ENCODE assay signal across 19 cellular contexts in the genomic region with DNA sequence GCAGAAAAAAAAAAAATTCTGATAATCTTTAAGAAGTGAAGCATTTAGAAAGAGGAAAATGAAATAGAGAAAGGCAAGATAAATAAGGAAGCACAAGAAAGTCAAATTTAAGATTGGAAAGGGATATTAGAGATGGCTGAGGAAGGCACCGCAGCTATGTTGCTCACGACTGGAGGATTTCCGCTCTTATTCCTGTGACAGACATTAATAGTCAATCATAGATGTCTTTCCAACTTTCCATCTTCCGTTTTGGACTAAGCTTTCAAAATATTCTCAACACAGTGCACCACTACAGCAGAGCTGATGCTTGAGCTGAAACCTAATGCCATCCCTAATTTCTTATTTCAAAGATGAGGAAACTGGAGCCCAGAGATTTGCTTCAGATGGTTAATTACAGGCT.
DNase-seq lines count a peak whose midpoint lies in the region; ATAC-seq, FAIRE-seq and TF ChIP-seq lines count a peak whose summit lies in the region.
"Had no signal": no experiment of that assay in that cellular context is flagged by ENCODE, and none has a peak within 500 bp of the region (broad histone marks: within the 10 kb centered on the region; RNA-seq: fewer than 3 reads in every experiment).

No MANE protein-coding gene starts in this region.

- H3K23ac ChIP-seq in H1 (ENCODE audit: insufficient read length), result no peak overlapping the region

- no peaks in the 10 kb centered on the region for H3K36me3 ChIP-seq in SJCRH30
- no peaks in the 10 kb centered on the region for H3K36me3 ChIP-seq in H1 (ENCODE audit: control insufficient read depth in 2 of 4, insufficient read depth in 4 of 4, low read length in 3 of 4)
- H3K36me3 ChIP-seq in naive thymus-derived CD4-positive, alpha-beta T cell (ENCODE audit: control insufficient read depth in 2 of 3, insufficient read depth in 3 of 3, low read length in 3 of 3), result no peaks in the 10 kb centered on the region

- no peaks in the 10 kb centered on the region for H3K36me3 Mint-ChIP-seq in nephron progenitor cell (ENCODE audit: low read depth)
- no peaks in the 10 kb centered on the region for H3K36me3 Mint-ChIP-seq in naive thymus-derived CD4-positive, alpha-beta T cell
- H3K36me3 Mint-ChIP-seq: CD4-positive, alpha-beta memory T cell had no signal

- H3K27ac Mint-ChIP-seq in nephron progenitor cell, result no peak overlapping the region
- H3K27ac Mint-ChIP-seq in naive thymus-derived CD4-positive, alpha-beta T cell, result no peak overlapping the region
- H3K27ac Mint-ChIP-seq: CD4-positive, alpha-beta memory T cell had no signal

- POLR2A ChIA-PET in H1 (lab: Charles Lee; ENCODE audit: partially characterized antibody), result no interaction called here
- POLR2A ChIA-PET in naive thymus-derived CD4-positive, alpha-beta T cell (lab: Charles Lee), result no interaction called here

- H3K4me2 ChIP-seq in H1 (ENCODE audit: insufficient read depth in 1 of 2, low read depth in 2 of 2, low read length in 2 of 2), result no peak overlapping the region

- H3K4me3 Mint-ChIP-seq in nephron progenitor cell, result no peak overlapping the region
- H3K4me3 Mint-ChIP-seq in naive thymus-derived CD4-positive, alpha-beta T cell, result no peak overlapping the region
- H3K4me3 Mint-ChIP-seq: CD4-positive, alpha-beta memory T cell had no signal

- H4K5ac ChIP-seq in H1 (ENCODE audit: insufficient read length, low read depth, low read length), result no peak overlapping the region

- TF ChIP-seq EP300 in H1 (IDR thresholded peaks at IDR 0.05; ENCODE audit: borderline replicate concordance in 1 of 2, low read depth in 2 of 2, low read length in 2 of 2), result no peak

- no peak overlapping the region for H3K18ac ChIP-seq in H1 (ENCODE audit: extremely low read depth, low read length)

- TF ChIP-seq CTCF in H1 (IDR thresholded peaks at IDR 0.05; ENCODE audit: control extremely low read depth in 1 of 3, insufficient read depth in 1 of 3, low read depth in 1 of 3, low read length in 3 of 3) (no peak), nephron progenitor cell (IDR thresholded peaks at IDR 0.05) (no peak)

- H3K4me1 ChIP-seq in SJCRH30 (no peaks in the 10 kb centered on the region), H1 (replicated peaks in 1 of 4; ENCODE audit: control insufficient read depth in 3 of 4, insufficient read depth in 4 of 4, low read length in 3 of 4) (peaks cover 0 to 4% (median 2%) of the 10 kb centered on the region in 4 experiments; a peak in 4 of 7 replicates)
- H3K4me1 ChIP-seq in naive thymus-derived CD4-positive, alpha-beta T cell (ENCODE audit: control insufficient read depth in 2 of 2, insufficient read depth in 2 of 2, low read length in 2 of 2), result no peaks in the 10 kb centered on the region

- H3K79me1 ChIP-seq in H1 (ENCODE audit: low read depth, low read length), result no peaks in the 10 kb centered on the region

- no peak overlapping the region for H3K27ac ChIP-seq in SJCRH30
- no peak overlapping the region for H3K27ac ChIP-seq in H1 (ENCODE audit: low read depth, low read length)
- no peak overlapping the region for H3K27ac ChIP-seq in naive thymus-derived CD4-positive, alpha-beta T cell (ENCODE audit: low read depth, low read length)

- WGBS in H1 (ENCODE audit: extremely low coverage in 1 of 2, insufficient coverage in 1 of 2, insufficient read length in 1 of 2, insufficient replicate concordance in 2 of 2, low coverage in 1 of 2, low lambda C conversion rate in 2 of 2, missing lambda C conversion rate in 1 of 2), 2 experiments, result 73% methylated on average over 4 of the region's 4 CpGs; no CpG with 5 or more reads in 1 of the 2 experiments

- H3K9me3 ChIP-seq in SJCRH30 (replicated peaks) (no peaks in the 10 kb centered on the region), H1 (ENCODE audit: insufficient read depth in 2 of 2, low read depth in 1 of 2, low read length in 1 of 2) (no peaks in the 10 kb centered on the region)
- H3K9me3 ChIP-seq in naive thymus-derived CD4-positive, alpha-beta T cell (ENCODE audit: control insufficient read depth in 2 of 3, low read length in 3 of 3), result no peaks in the 10 kb centered on the region

- H3K56ac ChIP-seq in H1 (replicated peaks; ENCODE audit: insufficient read length, low read depth, low read length), result no peak overlapping the region

- H2AK5ac ChIP-seq in H1 (ENCODE audit: low read depth, low read length), result no peak overlapping the region

- no peak overlapping the region for H2BK5ac ChIP-seq in H1 (ENCODE audit: low read depth, low read length)

- H3K27me3 Mint-ChIP-seq in nephron progenitor cell (ENCODE audit: low read depth, poor library complexity), result peaks cover 5% of the 10 kb centered on the region
- H3K27me3 Mint-ChIP-seq in naive thymus-derived CD4-positive, alpha-beta T cell, result peaks cover 0 to 16% (median 9%) of the 10 kb centered on the region in 5 donors

- no peak overlapping the region for H4K8ac ChIP-seq in H1 (ENCODE audit: extremely low read depth, insufficient read depth, low read length)

- H2BK20ac ChIP-seq in H1 (ENCODE audit: low read length), result no peak overlapping the region

- intact Hi-C loops in naive thymus-derived CD4-positive, alpha-beta T cell (cut with micrococcal nuclease), result no loop called here

- H3K4me3 ChIP-seq in SJCRH30 (peak overlapping the region; percentile 48), H1 (ENCODE audit: extremely low read depth in 1 of 4, insufficient read depth in 2 of 4, low read depth in 3 of 4, low read length in 4 of 4) (no peak overlapping the region)
- H3K4me3 ChIP-seq in naive thymus-derived CD4-positive, alpha-beta T cell (ENCODE audit: low read length), result no peak overlapping the region

- no peaks in the 10 kb centered on the region for H3K23me2 ChIP-seq in H1 (ENCODE audit: low read depth, low read length)

- ATAC-seq in naive thymus-derived CD4-positive, alpha-beta T cell, result no peak

- TF ChIP-seq RAD21 in H1 (IDR thresholded peaks at IDR 0.05 in 1 of 2, conservative IDR thresholded peaks at IDR 0.05 in 1 of 2; ENCODE audit: low read depth in 2 of 2, low read length in 2 of 2), result no peak

- no peak overlapping the region for H2BK12ac ChIP-seq in H1 (ENCODE audit: low read depth, low read length)

- H3K4ac ChIP-seq in H1 (replicated peaks; ENCODE audit: insufficient read length, low read depth, low read length), result no peak overlapping the region

- H3K79me2 ChIP-seq in H1 (ENCODE audit: control insufficient read depth in 1 of 2, insufficient read depth in 2 of 2, low read length in 2 of 2), result no peaks in the 10 kb centered on the region

- H3K27me3 ChIP-seq in SJCRH30 (no peaks in the 10 kb centered on the region), H1 (replicated peaks in 1 of 4; ENCODE audit: control insufficient read depth in 3 of 4, extremely low read depth in 1 of 4, insufficient read depth in 3 of 4, low read length in 3 of 4) (no peaks in the 10 kb centered on the region; a peak in 2 of 7 replicates)
- H3K27me3 ChIP-seq in naive thymus-derived CD4-positive, alpha-beta T cell (ENCODE audit: control insufficient read depth in 2 of 2, insufficient read depth in 2 of 2, low read length in 2 of 2), result no peaks in the 10 kb centered on the region

- CTCF ChIA-PET in H1 (lab: Charles Lee; ENCODE audit: partially characterized antibody), result interaction anchor here (0.7 kb wide), 1 partner anchor 44 kb away, joined by 3 read pairs; no protein-coding TSS in a partner anchor
- CTCF ChIA-PET in naive thymus-derived CD4-positive, alpha-beta T cell (lab: Charles Lee), result no interaction called here

- no peak overlapping the region for H2BK120ac ChIP-seq in H1 (replicated peaks; ENCODE audit: low read depth, low read length)

- H2AFZ ChIP-seq in H1 (ENCODE audit: low read length), result no peak overlapping the region

- no peak overlapping the region for H3K9ac ChIP-seq in H1 (replicated peaks in 1 of 4; ENCODE audit: extremely low read depth in 1 of 4, low read depth in 3 of 4, low read length in 3 of 4)

- no peak for TF ChIP-seq POLR2A in H1 (IDR thresholded peaks at IDR 0.05; ENCODE audit: control extremely low read depth in 1 of 2, low read depth in 2 of 2, low read length in 2 of 2)

- peak; percentile 16 to 59 for DNase-seq in NCI-H524 (lab: John Stamatoyannopoulos, UW)
- no peak for DNase-seq in NCI-H524 treated with DMSO at 0.1 percent for 48 hours (lab: John Stamatoyannopoulos, UW)
- peak in 1 of 2 experiments; percentile 57 for DNase-seq in SJCRH30
- no peak for DNase-seq in H1 (ENCODE audit: low read depth in 1 of 2, low spot score in 2 of 2)
- DNase-seq in NCI-H2171 treated with DMSO at 0.1 percent for 48 hours (lab: John Stamatoyannopoulos, UW), result no peak
- DNase-seq in nephron progenitor cell, result no peak
- DNase-seq in naive thymus-derived CD4-positive, alpha-beta T cell, result no peak
- DNase-seq: 8988T; C1 segment of cervical spinal cord; Calu3; CD4-positive, alpha-beta memory T cell; COR-L47; DMS53; DMS79 treated with DMSO at 0.1 percent for 48 hours; GF-D8; GOT3; H7; HCEC 1CT had no signal

- H3K9me3 Mint-ChIP-seq in nephron progenitor cell, result peaks cover 18% of the 10 kb centered on the region
- H3K9me3 Mint-ChIP-seq in naive thymus-derived CD4-positive, alpha-beta T cell, result peaks cover 0 to 1% (median 0%) of the 10 kb centered on the region in 11 donors
- H3K9me3 Mint-ChIP-seq: CD4-positive, alpha-beta memory T cell had no signal

- H4K91ac ChIP-seq in H1 (replicated peaks; ENCODE audit: insufficient read length, low read length), result no peak overlapping the region

- H3K4me1 Mint-ChIP-seq in nephron progenitor cell, result peaks cover 19% of the 10 kb centered on the region
- peaks cover 0 to 1% (median 0%) of the 10 kb centered on the region in 7 donors for H3K4me1 Mint-ChIP-seq in naive thymus-derived CD4-positive, alpha-beta T cell
- H3K4me1 Mint-ChIP-seq: CD4-positive, alpha-beta memory T cell had no signal

- H2BK15ac ChIP-seq in H1 (ENCODE audit: low read length), result no peak overlapping the region

- H4K20me1 ChIP-seq in H1 (replicated peaks in 1 of 2; ENCODE audit: control insufficient read depth in 1 of 2, insufficient read depth in 2 of 2, low read length in 2 of 2), result no peaks in the 10 kb centered on the region

- no peak overlapping the region for H3K14ac ChIP-seq in H1 (ENCODE audit: insufficient read length)

- FAIRE-seq in H1 (lab: Jason Lieb, UNC), result no peak
- FAIRE-seq: GM12892 had no signal

TF ChIP-seq in H1, 55 proteins besides CTCF, POLR2A, EP300 and RAD21:
- TF ChIP-seq SRF (IDR thresholded peaks at IDR 0.05; ENCODE audit: low read depth, low read length) (peak; percentile 46; the same call in 1 of the 2 replicates), GTF2F1 (IDR thresholded peaks at IDR 0.05; ENCODE audit: borderline replicate concordance, low read depth, low read length) (no peak), FOSL1 (IDR thresholded peaks at IDR 0.05; ENCODE audit: insufficient read depth, low read depth, low read length) (no peak), CBX8 (IDR thresholded peaks at IDR 0.05; ENCODE audit: borderline replicate concordance, low read depth, low read length) (no peak), EZH2 (IDR thresholded peaks at IDR 0.05; ENCODE audit: low read depth, low read length, severe bottlenecking) (no peak)

Comparison
In these comparisons a context has a peak if more than half of its experiments do, and no peak if none do; other contexts are left out.
1. DNase-seq: peak in NCI-H524 (2 of 2); none in NCI-H524 treated with DMSO at 0.1 percent for 48 hours (single experiment), H1 (0 of 2), NCI-H2171 treated with DMSO at 0.1 percent for 48 hours (single experiment), nephron progenitor cell (single experiment) and naive thymus-derived CD4-positive, alpha-beta T cell (0 of 9).